Comparison of ENCODE assay signal across 8 cellular contexts in the genomic region with DNA sequence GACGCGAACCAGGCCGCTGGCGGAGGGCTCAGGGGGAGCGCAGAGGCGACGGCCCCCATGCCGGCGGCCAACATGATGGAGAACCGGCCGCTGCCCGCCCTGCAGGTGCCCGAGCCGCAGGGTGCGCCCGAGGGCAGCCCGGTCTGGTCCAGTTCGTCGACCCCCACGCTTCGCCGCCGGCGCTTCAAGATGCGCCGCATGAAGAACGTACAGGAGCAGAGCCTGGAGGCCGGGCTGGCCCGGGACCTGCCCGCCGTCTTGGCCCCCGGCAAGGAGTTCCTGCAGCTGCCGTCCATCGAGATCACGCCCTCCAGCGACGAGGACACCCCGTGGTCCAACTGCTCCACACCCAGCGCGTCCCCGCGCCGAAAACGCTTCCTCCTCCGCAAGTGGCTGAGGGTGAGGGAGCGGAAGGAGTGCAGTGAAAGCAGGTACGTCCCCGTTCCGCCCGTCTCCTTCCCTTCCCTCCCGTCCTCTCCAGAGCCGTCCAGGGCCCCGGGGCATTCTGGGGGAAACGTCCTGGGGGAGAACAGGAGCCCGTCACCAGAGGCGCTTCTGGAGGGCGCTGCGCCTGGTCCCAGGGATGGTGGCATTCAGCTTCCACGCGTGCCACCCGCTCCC.
A peak's percentile ranks its signal among the peaks of the same experiment; 100 is the strongest.
DNase-seq lines count a peak whose midpoint lies in the region; ATAC-seq, FAIRE-seq and TF ChIP-seq lines count a peak whose summit lies in the region.

No MANE protein-coding gene starts in this region.

- ATAC-seq in HG03175 (IDR thresholded peaks at IDR 0.05; ENCODE audit: unreplicated experiment), result peak; percentile 50

- no peak for FAIRE-seq in RCC 7860 (lab: Jason Lieb, UNC)

- H3K4me3 ChIP-seq in astrocyte of the cerebellum (ENCODE audit: low read depth, low read length), result peak overlapping the region; percentile 56

- in situ Hi-C loops in astrocyte of the cerebellum (cut with HindIII; ENCODE audit: low sequenced_read_pairs), result no loop called here

- peak; percentile 27 to 84 for DNase-seq in NCI-H526 (lab: John Stamatoyannopoulos, UW)
- no peak for DNase-seq in NCI-H526 treated with DMSO at 0.1 percent for 48 hours (lab: John Stamatoyannopoulos, UW)
- peak; percentile 66 for DNase-seq in SKM-1 (lab: John Stamatoyannopoulos, UW; ENCODE audit: unreplicated experiment)
- DNase-seq in astrocyte of the cerebellum (ENCODE audit: low read depth), result no peak
- peak; percentile 45 for DNase-seq in iris pigment epithelial cell (ENCODE audit: low read depth)
- DNase-seq in stimulated activated CD4-positive, alpha-beta T cell treated with anti-CD3 and anti-CD28 coated beads, Interleukin-12 subunit alpha, Interleukin-12 subunit beta, amount 100 ng/mL, for 24 hours (ENCODE audit: low read depth in 2 of 2), result peak; percentile 14 to 53
- DNase-seq in RCC 7860 (ENCODE audit: low spot score), result no peak

- TF ChIP-seq CTCF in astrocyte of the cerebellum (IDR thresholded peaks at IDR 0.05; ENCODE audit: low read depth, low read length, missing control alignments), result no peak

Comparison
In these comparisons a context has a peak if more than half of its experiments do, and no peak if none do; other contexts are left out.
1. DNase-seq: peak in NCI-H526 (2 of 2), SKM-1 (single experiment), iris pigment epithelial cell (single experiment) and stimulated activated CD4-positive, alpha-beta T cell treated with anti-CD3 and anti-CD28 coated beads, Interleukin-12 subunit alpha, Interleukin-12 subunit beta, amount 100 ng/mL, for 24 hours (2 of 2); none in NCI-H526 treated with DMSO at 0.1 percent for 48 hours (single experiment), astrocyte of the cerebellum (single experiment) and RCC 7860 (single experiment).